Comparison of ENCODE assay signal across 22 cellular contexts in genomic region chr20:23061262-23061661, GRCh38. TPM values are rescaled to one million over a fixed set of nuclear protein-coding genes. Genes with fewer than 3 reads are reported as not detected.
DNase-seq lines count a peak whose midpoint lies in the region; ATAC-seq and TF ChIP-seq lines count a peak whose summit lies in the region.
"Had no signal": no experiment of that assay in that cellular context is flagged by ENCODE, and none has a peak within 500 bp of the region (broad histone marks: within the 10 kb centered on the region; RNA-seq: fewer than 3 reads in every experiment).

No MANE protein-coding gene starts in this region.

- H3K4me3 Mint-ChIP-seq in nephron: peak overlapping the region in 2 of 3 experiments; percentile 2 to 70
- no peak overlapping the region for H3K4me3 Mint-ChIP-seq in nephron progenitor cell
- H3K4me3 Mint-ChIP-seq in immature natural killer cell: no peak overlapping the region
- H3K4me3 Mint-ChIP-seq: activated B cell treated with CpG ODN at 0.5 μM for 24 hours; activated naive CD4-positive, alpha-beta T cell treated with anti-CD3 and anti-CD28 coated beads for 36 hours; H9; stimulated activated naive CD8-positive, alpha-beta T cell treated with anti-CD3 and anti-CD28 coated beads, Interleukin-15, Interleukin-2, amounts not matched to agents 100 ng/mL and 50 ng/mL, for 24 hours had no signal

- TF ChIP-seq CTCF in nephron (IDR thresholded peaks at IDR 0.05; ENCODE audit: unreplicated experiment in 3 of 3) (no peak), upper lobe of left lung (IDR thresholded peaks at IDR 0.05) (no peak), nephron progenitor cell (IDR thresholded peaks at IDR 0.05) (no peak)

- peaks cover 23 to 34% (median 32%) of the 10 kb centered on the region in 4 donors for H3K4me1 ChIP-seq in upper lobe of left lung

- no peaks in the 10 kb centered on the region for H3K9me3 ChIP-seq in upper lobe of left lung

- H3K27me3 Mint-ChIP-seq in nephron (ENCODE audit: low read depth) (peaks cover 4% of the 10 kb centered on the region), nephron progenitor cell (ENCODE audit: low read depth, poor library complexity) (peaks cover 6% of the 10 kb centered on the region), immature natural killer cell (ENCODE audit: low read depth in 3 of 3) (peaks cover 0 to 8% (median 6%) of the 10 kb centered on the region in 3 donors)

- no peak for TF ChIP-seq POLR2A in upper lobe of left lung (IDR thresholded peaks at IDR 0.05)

- DNase-seq in Right ventricle myocardium superior: no peak
- DNase-seq in upper lobe of left lung: no peak
- no peak for DNase-seq in stimulated activated CD4-positive, alpha-beta T cell treated with anti-CD3 and anti-CD28 coated beads, Interleukin-4, amount 100 ng/mL, for 4 hours
- no peak for DNase-seq in nephron progenitor cell
- no peak for DNase-seq in NOMO-1 treated with dmso at 0.1 percent for 144 hours (lab: John Stamatoyannopoulos, UW; ENCODE audit: unreplicated experiment)
- no peak for DNase-seq in immature natural killer cell
- DNase-seq: activated B cell treated with CpG ODN at 0.5 μM for 24 hours; activated naive CD4-positive, alpha-beta T cell treated with anti-CD3 and anti-CD28 coated beads for 36 hours; DMS79; H9; hippocampal formation; NCI-H1694; NCI-H526; PC-3 had no signal

- ATAC-seq in Right ventricle myocardium superior (ENCODE audit: poor library complexity): peak; percentile 30
- no peak for ATAC-seq in upper lobe of left lung (ENCODE audit: low FRiP score in 2 of 2)
- ATAC-seq: PC-3 had no signal

- no peaks in the 10 kb centered on the region for H3K36me3 Mint-ChIP-seq in nephron (ENCODE audit: low read depth)
- no peaks in the 10 kb centered on the region for H3K36me3 Mint-ChIP-seq in nephron progenitor cell (ENCODE audit: low read depth)
- H3K36me3 Mint-ChIP-seq in immature natural killer cell: no peaks in the 10 kb centered on the region

- H3K36me3 ChIP-seq in upper lobe of left lung: no peaks in the 10 kb centered on the region
- H3K36me3 ChIP-seq: cardiac muscle cell had no signal

- H3K4me3 ChIP-seq in upper lobe of left lung: no peak overlapping the region
- H3K4me3 ChIP-seq: cardiac muscle cell had no signal

- WGBS in upper lobe of left lung, 2 donors: 61 to 74% methylated on average over 5 of the region's 5 CpGs

- H3K4me1 Mint-ChIP-seq in nephron (peaks cover 68% of the 10 kb centered on the region), nephron progenitor cell (peaks cover 5% of the 10 kb centered on the region), immature natural killer cell (no peaks in the 10 kb centered on the region)
- H3K4me1 Mint-ChIP-seq: activated B cell treated with CpG ODN at 0.5 μM for 24 hours had no signal

- H3K27ac ChIP-seq in angular gyrus (ENCODE audit: low read depth, low read length): peak overlapping the region; percentile 16
- peak overlapping the region; percentile 10 to 61 (median 13) for H3K27ac ChIP-seq in upper lobe of left lung
- H3K27ac ChIP-seq: C4-2B, cardiac muscle cell, KMS-11 had no signal

- no peak for TF ChIP-seq EP300 in upper lobe of left lung (IDR thresholded peaks at IDR 0.05)

- no peaks in the 10 kb centered on the region for H3K27me3 ChIP-seq in upper lobe of left lung
- H3K27me3 ChIP-seq: cardiac muscle cell had no signal

- H3K27ac Mint-ChIP-seq in nephron (peak overlapping the region; percentile 77 to 87 (median 78)), nephron progenitor cell (no peak overlapping the region), immature natural killer cell (no peak overlapping the region)
- H3K27ac Mint-ChIP-seq: activated B cell treated with CpG ODN at 0.5 μM for 24 hours; activated naive CD4-positive, alpha-beta T cell treated with anti-CD3 and anti-CD28 coated beads for 36 hours; stimulated activated naive CD8-positive, alpha-beta T cell treated with anti-CD3 and anti-CD28 coated beads, Interleukin-15, Interleukin-2, amounts not matched to agents 100 ng/mL and 50 ng/mL, for 24 hours had no signal

- intact Hi-C loops in Right ventricle myocardium superior (cut with DNase I): loop anchor here (10.0 kb wide), 1 partner anchor 284 kb away; no protein-coding TSS in a partner anchor

- peaks cover 2% of the 10 kb centered on the region for H3K9me3 Mint-ChIP-seq in nephron
- peaks cover 6% of the 10 kb centered on the region for H3K9me3 Mint-ChIP-seq in nephron progenitor cell
- H3K9me3 Mint-ChIP-seq in immature natural killer cell: peaks cover 0 to 5% (median 0%) of the 10 kb centered on the region in 6 donors
- H3K9me3 Mint-ChIP-seq: activated naive CD4-positive, alpha-beta T cell treated with anti-CD3 and anti-CD28 coated beads for 36 hours; stimulated activated naive CD8-positive, alpha-beta T cell treated with anti-CD3 and anti-CD28 coated beads, Interleukin-15, Interleukin-2, amounts not matched to agents 100 ng/mL and 50 ng/mL, for 24 hours had no signal

RNA-seq across cellular contexts. Expression of gene THBD, which starts 11.8 kb away (rescaled TPM):
- total RNA-seq in Right ventricle myocardium superior: 11.8 TPM
- 100 to 1,000 TPM in 3 of 6 donors, 10 to 100 TPM in 3; 17.8 to 235 (median 88.1) TPM for total RNA-seq in upper lobe of left lung
- under 1 TPM; 0.16 to 0.96 (median 0.26) TPM for polyA plus RNA-seq in immature natural killer cell
- total RNA-seq: activated B cell treated with CpG ODN at 0.5 μM for 24 hours; activated naive CD4-positive, alpha-beta T cell treated with anti-CD3 and anti-CD28 coated beads for 36 hours; T-helper 1 cell treated with Interleukin-12 subunit alpha and Interleukin-12 subunit beta and Interleukin-4 antibody, amounts not matched to agents 30 ng/mL and 1 ng/mL, for 36 hours had no signal

RNA-seq across cellular contexts. Expression of gene CD93, which starts 24.9 kb away (rescaled TPM):
- total RNA-seq in Right ventricle myocardium superior (37.0 TPM), upper lobe of left lung (100 to 1,000 TPM in 1 of 6 donors, 10 to 100 TPM in 5; 25.1 to 160 (median 68.8) TPM)
- under 1 TPM in 2 of 3 donors, not detected in 1; 0.18 to 0.71 TPM for polyA plus RNA-seq in immature natural killer cell
- total RNA-seq: activated B cell treated with CpG ODN at 0.5 μM for 24 hours, H9, PC-3 had no signal

RNA-seq across cellular contexts. Expression of gene SSTR4, which starts 26.1 kb away (rescaled TPM):
- total RNA-seq in Right ventricle myocardium superior: not detected
- total RNA-seq in upper lobe of left lung: under 1 TPM in 1 of 6 donors, not detected in 5; 0.30 TPM
- polyA plus RNA-seq in immature natural killer cell: not detected
- total RNA-seq: activated B cell treated with CpG ODN at 0.5 μM for 24 hours; activated naive CD4-positive, alpha-beta T cell treated with anti-CD3 and anti-CD28 coated beads for 36 hours; cardiac muscle cell; H9; lower leg skin; PC-3; T-helper 1 cell treated with Interleukin-12 subunit alpha and Interleukin-12 subunit beta and Interleukin-4 antibody, amounts not matched to agents 30 ng/mL and 1 ng/mL, for 36 hours had no signal
- polyA plus RNA-seq: cardiac muscle cell had no signal

Comparison
In these comparisons a context has a peak if more than half of its experiments do, and no peak if none do; other contexts are left out.
1. H3K27ac Mint-ChIP-seq: peak in nephron (3 of 3); none in nephron progenitor cell (single experiment) and immature natural killer cell (0 of 6).
2. H3K4me3 Mint-ChIP-seq: peak in nephron (2 of 3); none in nephron progenitor cell (single experiment) and immature natural killer cell (0 of 5).